ENCODE assay signal across 1 cellular context in genomic region chr1:2234762-2235113, GRCh38.
TF ChIP-seq lines count a peak whose summit lies in the region.

No MANE protein-coding gene starts in this region.

TF ChIP-seq in HepG2, 621 proteins besides CTCF, POLR2A, EP300 and RAD21 (continued from another document):
- no peak for TF ChIP-seq ZNF609 (CRISPR knock-in tag; IDR thresholded peaks at IDR 0.05; ENCODE audit: borderline replicate concordance)
- TF ChIP-seq SRSF1 (optimal IDR thresholded peaks at IDR 0.05; ENCODE audit: low read depth, low read length): no peak
- 0 out of 2 replicates have a peak, but pooled peaks have one; percentile 1 for TF ChIP-seq ZNF335 (CRISPR knock-in tag; IDR thresholded peaks at IDR 0.05)
- 0 out of 2 replicates have a peak, but pooled peaks have one; percentile 7 for TF ChIP-seq NKX3-1 (CRISPR knock-in tag; IDR thresholded peaks at IDR 0.05)
- peak; percentile 37; the same call in 1 of the 2 replicates for TF ChIP-seq KLF12 (CRISPR knock-in tag; IDR thresholded peaks at IDR 0.05; ENCODE audit: borderline replicate concordance)
- peak; percentile 5; the same call in 1 of the 2 replicates for TF ChIP-seq NR2F6 (IDR thresholded peaks at IDR 0.05)
- TF ChIP-seq NR2F6 (CRISPR knock-in tag; IDR thresholded peaks at IDR 0.05): no peak
- no peak for TF ChIP-seq CEBPZ (IDR thresholded peaks at IDR 0.05; ENCODE audit: low read length)
- TF ChIP-seq HMGXB3 (CRISPR knock-in tag; IDR thresholded peaks at IDR 0.05; ENCODE audit: borderline replicate concordance): 0 out of 2 replicates have a peak, but pooled peaks have one; percentile 16
- TF ChIP-seq GATAD2A (CRISPR knock-in tag; IDR thresholded peaks at IDR 0.05): 0 out of 2 replicates have a peak, but pooled peaks have one; percentile 13
- 0 out of 2 replicates have a peak, but pooled peaks have one; percentile 8 for TF ChIP-seq ZBTB43 (CRISPR knock-in tag; conservative IDR thresholded peaks at IDR 0.05)
- 0 out of 2 replicates have a peak, but pooled peaks have one; percentile 10 for TF ChIP-seq TFE3 (CRISPR knock-in tag; IDR thresholded peaks at IDR 0.05)
- TF ChIP-seq ZNF710 (CRISPR knock-in tag; IDR thresholded peaks at IDR 0.05; ENCODE audit: borderline replicate concordance): 0 out of 2 replicates have a peak, but pooled peaks have one; percentile 23
- no peak for TF ChIP-seq TP53 (CRISPR knock-in tag; conservative IDR thresholded peaks at IDR 0.05)
- TF ChIP-seq KAT8 (CRISPR knock-in tag; IDR thresholded peaks at IDR 0.05): no peak
- TF ChIP-seq NR2F1 (CRISPR knock-in tag; IDR thresholded peaks at IDR 0.05): no peak
- TF ChIP-seq HIVEP1 (CRISPR knock-in tag; IDR thresholded peaks at IDR 0.05): 0 out of 2 replicates have a peak, but pooled peaks have one; percentile 8
- no peak for TF ChIP-seq SRY (CRISPR knock-in tag; IDR thresholded peaks at IDR 0.05)
- TF ChIP-seq ARID4A (CRISPR knock-in tag; IDR thresholded peaks at IDR 0.05; ENCODE audit: borderline replicate concordance): peak; percentile 72; the same call in 1 of the 2 replicates
- 0 out of 2 replicates have a peak, but pooled peaks have one; percentile 9 for TF ChIP-seq ZNF414 (CRISPR knock-in tag; IDR thresholded peaks at IDR 0.05)
- peak; percentile 52; the same call in 1 of the 2 replicates for TF ChIP-seq ZNF350 (CRISPR knock-in tag; IDR thresholded peaks at IDR 0.05; ENCODE audit: borderline replicate concordance, low read depth)
